9 cellular contexts compared by ENCODE assay signal in the genomic region with DNA sequence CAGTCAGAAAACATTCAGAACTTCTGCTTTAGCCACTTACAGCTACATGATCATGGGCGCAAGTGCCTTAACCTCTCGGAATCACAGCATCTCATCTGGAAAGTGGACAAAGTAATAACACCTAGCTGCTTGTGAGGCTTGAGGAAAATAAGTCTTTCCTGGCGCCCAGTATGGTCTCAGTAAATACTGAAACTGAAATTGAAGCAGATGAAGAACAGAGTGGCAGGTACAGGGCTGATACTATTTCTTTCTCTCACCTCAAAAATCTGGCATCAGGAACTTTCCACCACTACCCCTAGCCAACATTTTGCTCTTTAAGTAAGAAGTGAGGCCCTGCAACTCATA.
A peak's percentile ranks its signal among the peaks of the same experiment; 100 is the strongest.
DNase-seq lines count a peak whose midpoint lies in the region; ATAC-seq and TF ChIP-seq lines count a peak whose summit lies in the region.
"Had no signal": no experiment of that assay in that cellular context is flagged by ENCODE, and none has a peak within 500 bp of the region (broad histone marks: within the 10 kb centered on the region; RNA-seq: fewer than 3 reads in every experiment).

No MANE protein-coding gene starts in this region.

- H3K9me3 ChIP-seq in Peyer's patch: no peaks in the 10 kb centered on the region
- H3K9me3 ChIP-seq in sigmoid colon: no peaks in the 10 kb centered on the region
- H3K9me3 ChIP-seq in ovary: no peaks in the 10 kb centered on the region

- DNase-seq in GM12864 (ENCODE audit: low read depth) (no peak), Peyer's patch (no peak), sigmoid colon (no peak), NCI-H2196 treated with DMSO at 0.1 percent for 48 hours (lab: John Stamatoyannopoulos, UW; ENCODE audit: unreplicated experiment) (no peak), ovary (no peak), amniotic stem cell (lab: John Stamatoyannopoulos, UW) (no peak)
- no peak for DNase-seq in effector memory CD8-positive, alpha-beta T cell
- DNase-seq: NCI-H2081 treated with DMSO at 0.1 percent for 48 hours had no signal

- H3K4me3 ChIP-seq in GM12864 (ENCODE audit: low read depth, low read length): peak overlapping the region; percentile 44
- peak overlapping the region; percentile 9 to 25 (median 24) for H3K4me3 ChIP-seq in Peyer's patch
- peak overlapping the region in 3 of 4 donors; percentile 2 to 33 (median 31) for H3K4me3 ChIP-seq in sigmoid colon
- H3K4me3 ChIP-seq in ovary: no peak overlapping the region

- WGBS in sigmoid colon, 2 donors: 68 to 87% methylated on average over 3 of the region's 3 CpGs
- 78 to 87% (median 83%) methylated on average over 3 of the region's 3 CpGs for WGBS in ovary, 3 donors

- H3K4me3 Mint-ChIP-seq in effector memory CD8-positive, alpha-beta T cell: peak overlapping the region; percentile 71 to 75

- no peaks in the 10 kb centered on the region for H3K27me3 ChIP-seq in Peyer's patch
- no peaks in the 10 kb centered on the region for H3K27me3 ChIP-seq in sigmoid colon
- no peaks in the 10 kb centered on the region for H3K27me3 ChIP-seq in ovary

- no peak for TF ChIP-seq POLR2A in Peyer's patch (IDR thresholded peaks at IDR 0.05)
- TF ChIP-seq POLR2A in sigmoid colon (IDR thresholded peaks at IDR 0.05): no peak
- TF ChIP-seq POLR2A in ovary (IDR thresholded peaks at IDR 0.05): no peak

- H3K27ac ChIP-seq in Peyer's patch (peak overlapping the region; percentile 15 to 70 (median 56)), sigmoid colon (peak overlapping the region in 1 of 4 donors; percentile 45), ovary (no peak overlapping the region)

- H3K36me3 ChIP-seq in Peyer's patch (no peaks in the 10 kb centered on the region), sigmoid colon (no peaks in the 10 kb centered on the region), ovary (no peaks in the 10 kb centered on the region)

- TF ChIP-seq CTCF in GM12864 (IDR thresholded peaks at IDR 0.05; ENCODE audit: low read depth, low read length, missing control alignments): no peak
- no peak for TF ChIP-seq CTCF in Peyer's patch (IDR thresholded peaks at IDR 0.05)
- no peak for TF ChIP-seq CTCF in sigmoid colon (IDR thresholded peaks at IDR 0.05)
- TF ChIP-seq CTCF in ovary (IDR thresholded peaks at IDR 0.05): no peak

- peak overlapping the region; percentile 8 to 92 for H3K27ac Mint-ChIP-seq in effector memory CD8-positive, alpha-beta T cell

- no peak for ATAC-seq in effector memory CD8-positive, alpha-beta T cell (replicated peaks)
- no peak for ATAC-seq in HG02884 (IDR thresholded peaks at IDR 0.05; ENCODE audit: unreplicated experiment)

- H3K4me1 ChIP-seq in Peyer's patch: peaks cover 0 to 31% (median 9%) of the 10 kb centered on the region in 4 donors
- peaks cover 0 to 18% (median 13%) of the 10 kb centered on the region in 4 donors for H3K4me1 ChIP-seq in sigmoid colon
- H3K4me1 ChIP-seq in ovary (ENCODE audit: insufficient read depth): peaks cover 7% of the 10 kb centered on the region

- H3K36me3 Mint-ChIP-seq in effector memory CD8-positive, alpha-beta T cell (ENCODE audit: insufficient read depth): no peaks in the 10 kb centered on the region

- peaks cover 26 to 27% of the 10 kb centered on the region in 2 donors for H3K4me1 Mint-ChIP-seq in effector memory CD8-positive, alpha-beta T cell (ENCODE audit: low read depth in 2 of 2)

- intact Hi-C loops in sigmoid colon (cut with DNase I): no loop called here
- intact Hi-C loops in ovary (cut with DNase I): no loop called here

- no peaks in the 10 kb centered on the region for H3K27me3 Mint-ChIP-seq in effector memory CD8-positive, alpha-beta T cell

- TF ChIP-seq EP300 in sigmoid colon (IDR thresholded peaks at IDR 0.05) (no peak), ovary (IDR thresholded peaks at IDR 0.05) (no peak)

- no peaks in the 10 kb centered on the region for H3K9me3 Mint-ChIP-seq in effector memory CD8-positive, alpha-beta T cell

Comparison
In these comparisons a context has a peak if more than half of its experiments do, and no peak if none do; other contexts are left out.
1. H3K27ac ChIP-seq: peak in Peyer's patch (4 of 4); none in ovary (0 of 2).